ENCODE assay signal across 13 cellular contexts in the genomic region with DNA sequence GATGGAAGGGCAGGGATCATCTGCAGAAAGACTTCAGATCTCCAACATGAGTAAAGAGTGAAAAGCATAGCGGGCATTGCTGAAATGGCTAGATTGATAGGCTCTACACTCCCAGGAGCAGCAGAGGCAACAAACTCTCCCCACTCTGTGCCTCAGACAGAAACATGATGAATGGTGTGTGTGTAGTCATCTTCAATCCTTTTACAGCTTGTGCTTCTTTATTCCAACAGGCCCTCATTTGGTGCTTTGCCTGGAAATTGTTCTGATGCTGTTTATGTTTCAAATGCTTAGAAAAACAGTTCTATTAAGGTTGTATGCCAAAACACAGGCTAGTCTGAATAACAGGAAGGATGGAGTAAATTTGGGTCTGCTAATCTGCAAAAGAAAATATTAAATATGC.
"Had no signal": no experiment of that assay in that cellular context is flagged by ENCODE, and none has a peak within 500 bp of the region (broad histone marks: within the 10 kb centered on the region; RNA-seq: fewer than 3 reads in every experiment).

No MANE protein-coding gene starts in this region.

- H3K27ac ChIP-seq: dorsolateral prefrontal cortex, gastrocnemius medialis had no signal

- H3K36me3 ChIP-seq: gastrocnemius medialis, sigmoid colon had no signal

- H3K27me3 ChIP-seq: gastrocnemius medialis, sigmoid colon had no signal

- DNase-seq: activated CD4-positive, alpha-beta T cell treated with anti-CD3 and anti-CD28 coated beads, Interleukin-2, amount 50 U/mL, for 48 hours; activated effector memory CD4-positive, alpha-beta T cell treated with anti-CD3 and anti-CD28 coated beads, Interleukin-2, amount 50 U/mL, for 16 hours; activated T-cell treated with anti-CD3 and anti-CD28 coated beads, Interleukin-2, amount 50 U/mL, for 4 hours; dorsolateral prefrontal cortex; gastrocnemius medialis; left ventricle myocardium superior; mesenchymal stem cell; sigmoid colon; stimulated activated CD4-positive, alpha-beta T cell treated with anti-CD3 and anti-CD28 coated beads, Interleukin-2, amount 100 ng/mL, for 48 hours; stimulated activated naive CD8-positive, alpha-beta T cell treated with anti-CD3 and anti-CD28 coated beads, Interleukin-15, Interleukin-2, amounts not matched to agents 100 U/mL and 50 U/mL, for 24 hours; T-helper 2 cell had no signal

- H3K9me3 ChIP-seq: gastrocnemius medialis, sigmoid colon had no signal

- H3K4me1 ChIP-seq: gastrocnemius medialis, sigmoid colon had no signal

- ATAC-seq: activated naive CD4-positive, alpha-beta T cell treated with anti-CD3 and anti-CD28 coated beads, Interleukin-2, amount 50 U/mL, for 72 hours; activated T-cell treated with anti-CD3 and anti-CD28 coated beads, Interleukin-2, amount 50 U/mL, for 4 hours; esophagus mucosa; gastrocnemius medialis; left ventricle myocardium superior; stimulated activated naive CD8-positive, alpha-beta T cell treated with anti-CD3 and anti-CD28 coated beads, Interleukin-15, Interleukin-2, amounts not matched to agents 100 U/mL and 50 U/mL, for 24 hours had no signal

- H3K4me3 ChIP-seq: dorsolateral prefrontal cortex, gastrocnemius medialis, sigmoid colon had no signal
